ENCODE assay signal across 2 cellular contexts in genomic region chr14:68544150-68544892, GRCh38.
A peak's percentile ranks its signal among the peaks of the same experiment; 100 is the strongest.
TF ChIP-seq lines count a peak whose summit lies in the region.

No MANE protein-coding gene starts in this region.

TF ChIP-seq in liver, 16 proteins besides CTCF, POLR2A, EP300 and RAD21 (continued from another document):
- TF ChIP-seq REST (IDR thresholded peaks at IDR 0.05) (no peak), RXRA (IDR thresholded peaks at IDR 0.05) (no peak), FOXA2 (IDR thresholded peaks at IDR 0.05) (no peak), YY1 (IDR thresholded peaks at IDR 0.05) (no peak), EGR1 (IDR thresholded peaks at IDR 0.05; ENCODE audit: low read depth in 2 of 2) (no peak), NR2F2 (IDR thresholded peaks at IDR 0.05) (no peak), ZBTB33 (IDR thresholded peaks at IDR 0.05) (no peak), JUND (IDR thresholded peaks at IDR 0.05) (peak in 1 of 2 donors; percentile 7), HNF4G (IDR thresholded peaks at IDR 0.05) (no peak), FOXA1 (IDR thresholded peaks at IDR 0.05) (peak; percentile 25), HNF4A (conservative IDR thresholded peaks at IDR 0.05) (peak in 1 of 2 donors; percentile 15), ATF3 (IDR thresholded peaks at IDR 0.05) (no peak)

TF ChIP-seq in HepG2, 621 proteins besides CTCF, POLR2A, EP300 and RAD21 (continued from another document):
- TF ChIP-seq ZXDC (CRISPR knock-in tag; IDR thresholded peaks at IDR 0.05) (no peak), BCLAF1 (IDR thresholded peaks at IDR 0.05) (no peak), ZNF703 (CRISPR knock-in tag; IDR thresholded peaks at IDR 0.05; ENCODE audit: borderline replicate concordance) (no peak)
TF ChIP-seq in HepG2: peak in this region for 0.
